11 cellular contexts compared by ENCODE assay signal in the genomic region with DNA sequence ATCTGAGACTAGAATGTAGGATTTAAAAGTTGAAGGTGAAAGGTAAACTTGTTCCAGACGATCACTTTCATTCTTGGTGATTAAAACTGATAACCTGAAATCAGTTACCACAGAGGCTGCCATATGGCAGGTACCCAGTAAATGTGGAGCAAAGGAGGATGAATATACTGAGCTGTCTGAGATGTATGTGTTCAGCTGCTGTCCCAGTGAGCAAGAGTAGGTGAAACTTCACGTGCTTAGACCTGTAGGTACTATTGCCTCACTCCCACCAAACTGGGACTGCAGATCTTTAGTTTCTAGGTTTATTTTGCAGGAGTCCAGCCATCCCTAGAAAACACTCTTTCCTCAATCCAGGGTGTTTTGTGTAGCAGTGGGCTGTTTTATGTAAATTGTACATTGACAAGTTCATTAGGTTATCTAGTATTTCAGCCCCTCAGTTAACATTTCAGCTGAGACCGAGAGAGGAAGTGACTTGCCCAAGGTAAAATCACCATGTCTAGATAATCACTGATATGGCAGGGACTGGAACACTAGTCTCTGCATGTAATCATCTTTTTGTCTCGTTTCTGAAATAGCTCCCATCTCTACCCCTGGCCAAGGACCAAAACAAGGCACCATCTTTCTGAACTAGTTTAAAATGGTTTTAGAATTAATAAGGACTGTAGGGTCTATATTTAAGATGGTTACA.
A peak's percentile ranks its signal among the peaks of the same experiment; 100 is the strongest.
DNase-seq lines count a peak whose midpoint lies in the region; ATAC-seq and TF ChIP-seq lines count a peak whose summit lies in the region.
"Had no signal": no experiment of that assay in that cellular context is flagged by ENCODE, and none has a peak within 500 bp of the region (broad histone marks: within the 10 kb centered on the region; RNA-seq: fewer than 3 reads in every experiment).

No MANE protein-coding gene starts in this region.

- H3K27ac ChIP-seq in mammary epithelial cell (ENCODE audit: insufficient read depth, low read depth, low read length): no peak overlapping the region
- H3K27ac ChIP-seq in breast epithelium: no peak overlapping the region
- H3K27ac ChIP-seq in epithelial cell of prostate: peak overlapping the region; percentile 14
- H3K27ac ChIP-seq in GM23248: no peak overlapping the region

- H3K4me1 ChIP-seq in mammary epithelial cell (ENCODE audit: insufficient read depth, low read length) (peaks cover 8% of the 10 kb centered on the region), breast epithelium (no peaks in the 10 kb centered on the region), GM23248 (ENCODE audit: insufficient read depth) (no peaks in the 10 kb centered on the region)

- H4K20me1 ChIP-seq in mammary epithelial cell (ENCODE audit: insufficient read depth, low read length) (no peaks in the 10 kb centered on the region), GM23248 (ENCODE audit: insufficient read depth) (peaks cover 7% of the 10 kb centered on the region)

- H3F3A ChIP-seq in GM23248 (ENCODE audit: insufficient read depth): no peaks in the 10 kb centered on the region

- BruUV-seq in mammary epithelial cell (replicated peaks; lab: Mats Ljungman, UMichigan): no TSS peak

- ATAC-seq in HG03432 (IDR thresholded peaks at IDR 0.05; ENCODE audit: unreplicated experiment): peak; percentile 76

- H3K27me3 ChIP-seq in mammary epithelial cell (ENCODE audit: insufficient read depth, low read length) (no peaks in the 10 kb centered on the region), breast epithelium (no peaks in the 10 kb centered on the region), GM23248 (replicated peaks; ENCODE audit: insufficient read depth) (no peaks in the 10 kb centered on the region)

- DNase-seq in mammary epithelial cell (peak; percentile 70), breast epithelium (ENCODE audit: low spot score in 2 of 2) (no peak), epithelial cell of prostate (ENCODE audit: low read depth, low spot score) (peak; percentile 51), GM23248 (no peak), SW 1271 (lab: John Stamatoyannopoulos, UW) (no peak), putamen (ENCODE audit: low spot score) (no peak), HuH-7.5 (ENCODE audit: low spot score) (no peak)
- DNase-seq: NCI-H226, SHP77 treated with DMSO at 0.1 percent for 48 hours had no signal

- dilution Hi-C loops in mammary epithelial cell (cut with HindIII; ENCODE audit: low sequenced_read_pairs): loop anchor here (5.0 kb wide), 1 partner anchor 77 kb away; the partner anchor contains the start of gene FBXO34

- no peak for TF ChIP-seq POLR2A in breast epithelium (IDR thresholded peaks at IDR 0.05)

- no peak for TF ChIP-seq CTCF in mammary epithelial cell (conservative IDR thresholded peaks at IDR 0.05 in 1 of 2, IDR thresholded peaks at IDR 0.05 in 1 of 2; ENCODE audit: extremely low read depth in 1 of 2, insufficient read depth in 1 of 2, low read depth in 1 of 2, low read length in 2 of 2)
- TF ChIP-seq CTCF in breast epithelium (IDR thresholded peaks at IDR 0.05): no peak

- in situ Hi-C loops in mammary epithelial cell (cut with MboI; ENCODE audit: low sequenced_read_pairs in 2 of 2) (no loop called here), GM23248 (cut with MboI) (no loop called here)

- 66% methylated on average over 4 of the region's 4 CpGs for WGBS in mammary epithelial cell (ENCODE audit: low coverage, missing lambda C conversion rate)
- WGBS in GM23248 (ENCODE audit: low coverage in 1 of 2, low lambda C conversion rate in 2 of 2, missing lambda C conversion rate in 2 of 2), 2 experiments: 73 to 74% methylated on average over 4 of the region's 4 CpGs

- H3K79me2 ChIP-seq in mammary epithelial cell (ENCODE audit: insufficient read depth, low read length) (peaks cover 52% of the 10 kb centered on the region), GM23248 (ENCODE audit: insufficient read depth) (peaks cover 55% of the 10 kb centered on the region)

- no peak overlapping the region for H3K4me3 ChIP-seq in mammary epithelial cell (replicated peaks in 1 of 3; ENCODE audit: insufficient read depth in 1 of 3, low read depth in 2 of 3, low read length in 3 of 3)
- no peak overlapping the region for H3K4me3 ChIP-seq in breast epithelium
- no peak overlapping the region for H3K4me3 ChIP-seq in GM23248
- H3K4me3 ChIP-seq: smooth muscle cell had no signal

- H3K36me3 ChIP-seq in mammary epithelial cell (ENCODE audit: insufficient read depth, low read length) (peaks cover 6% of the 10 kb centered on the region), breast epithelium (no peaks in the 10 kb centered on the region), GM23248 (ENCODE audit: low read depth) (peaks cover 8% of the 10 kb centered on the region)

- H3K4me2 ChIP-seq in mammary epithelial cell (ENCODE audit: insufficient read depth, low read depth, low read length) (no peak overlapping the region), GM23248 (ENCODE audit: unreplicated experiment) (no peak overlapping the region)
- H3K4me2 ChIP-seq: smooth muscle cell had no signal

- H2AFZ ChIP-seq in mammary epithelial cell (ENCODE audit: low read depth, low read length) (no peak overlapping the region), GM23248 (no peak overlapping the region)

- CTCF ChIA-PET in mammary epithelial cell (lab: Charles Lee; ENCODE audit: low non-redundant PET): interaction anchor here (0.6 kb wide), 2 partner anchors 28 to 297 kb away, joined by 3 to 6 read pairs; partner anchors contain the start of gene MAPK1IP1L

- intact Hi-C loops in mammary epithelial cell (cut with micrococcal nuclease): no loop called here
- intact Hi-C loops in breast epithelium (cut with DNase I; ENCODE audit: low total_unique reads): no loop called here

- no peaks in the 10 kb centered on the region for H3K9me3 ChIP-seq in mammary epithelial cell (replicated peaks; ENCODE audit: insufficient read depth, low read length)
- no peaks in the 10 kb centered on the region for H3K9me3 ChIP-seq in breast epithelium
- H3K9me3 ChIP-seq in GM23248 (ENCODE audit: low read depth): no peaks in the 10 kb centered on the region

- H3K9me2 ChIP-seq in GM23248 (ENCODE audit: insufficient read depth): no peaks in the 10 kb centered on the region

- H3K9ac ChIP-seq in mammary epithelial cell (ENCODE audit: insufficient read depth, low read length): no peak overlapping the region
- H3K9ac ChIP-seq in GM23248: no peak overlapping the region

Comparison
In these comparisons a context has a peak if more than half of its experiments do, and no peak if none do; other contexts are left out.
1. DNase-seq: peak in mammary epithelial cell (single experiment) and epithelial cell of prostate (single experiment); none in breast epithelium (0 of 2), GM23248 (single experiment), SW 1271 (0 of 2), putamen (single experiment) and HuH-7.5 (single experiment).